ENCODE assay signal across 8 cellular contexts in genomic region chr10:113093188-113094113, GRCh38.
DNase-seq lines count a peak whose midpoint lies in the region; ATAC-seq and TF ChIP-seq lines count a peak whose summit lies in the region.

No MANE protein-coding gene starts in this region.

- CTCF ChIA-PET in A673 (lab: Charles Lee) = no interaction called here

- no peaks in the 10 kb centered on the region for H3K36me3 ChIP-seq in A673 (ENCODE audit: insufficient read depth, low read length, poor library complexity, severe bottlenecking)
- H3K36me3 ChIP-seq in thyroid gland = peaks cover 0 to 4% of the 10 kb centered on the region in 2 donors

- H3K4me3 ChIP-seq in A673 (ENCODE audit: low read depth, low read length, poor library complexity, severe bottlenecking) = no peak overlapping the region
- no peak overlapping the region for H3K4me3 ChIP-seq in thyroid gland (replicated peaks in 1 of 3)

- no peak for TF ChIP-seq CTCF in A673 (conservative IDR thresholded peaks at IDR 0.05; ENCODE audit: low read depth, low read length)
- no peak for TF ChIP-seq CTCF in foreskin keratinocyte (conservative IDR thresholded peaks at IDR 0.05)
- no peak for TF ChIP-seq CTCF in thyroid gland (IDR thresholded peaks at IDR 0.05)

- ATAC-seq in GM21619 (IDR thresholded peaks at IDR 0.05; ENCODE audit: unreplicated experiment) = peak; percentile 68
- peak; percentile 95 for ATAC-seq in foreskin keratinocyte
- ATAC-seq in HG02623 (IDR thresholded peaks at IDR 0.05; ENCODE audit: unreplicated experiment) = no peak

- no peak overlapping the region for H3K27ac ChIP-seq in A673 (ENCODE audit: low read depth, low read length, poor library complexity, severe bottlenecking)
- H3K27ac ChIP-seq in foreskin keratinocyte = no peak overlapping the region
- H3K27ac ChIP-seq in thyroid gland = no peak overlapping the region

- DNase-seq in A673 (ENCODE audit: low spot score) (peak; percentile 42), NCI-H748 treated with DMSO at 0.1 percent for 48 hours (lab: John Stamatoyannopoulos, UW) (peak; percentile 25), foreskin keratinocyte (peak; percentile 70 to 79), NCI-H524 treated with DMSO at 0.1 percent for 48 hours (lab: John Stamatoyannopoulos, UW) (no peak), thyroid gland (no peak), T-helper 9 cell (no peak)

- H3K4me1 ChIP-seq in A673 (ENCODE audit: insufficient read depth, low read length, poor library complexity, severe bottlenecking) (peaks cover 36% of the 10 kb centered on the region), foreskin keratinocyte (peaks cover 17% of the 10 kb centered on the region), thyroid gland (no peaks in the 10 kb centered on the region)

- TF ChIP-seq POLR2A in thyroid gland (IDR thresholded peaks at IDR 0.05) = no peak

- POLR2A ChIA-PET in A673 (lab: Charles Lee; ENCODE audit: low non-redundant PET) = interaction anchor here (0.5 kb wide), 1 partner anchor 954 kb away, joined by 8 read pairs; no protein-coding TSS in a partner anchor

- intact Hi-C loops in A673 (cut with micrococcal nuclease; ENCODE audit: unreplicated experiment) = loop anchor here (10.0 kb wide), 1 partner anchor 719 kb away; the partner anchor contains the start of gene ACSL5
- intact Hi-C loops in thyroid gland (cut with DNase I) = no loop called here

- WGBS in thyroid gland, 2 donors = 82 to 86% methylated on average over 10 of the region's 10 CpGs

- BruUV-seq in A673 (replicated peaks; lab: Mats Ljungman, UMichigan) = no TSS peak

- H3K27me3 ChIP-seq in A673 (replicated peaks; ENCODE audit: insufficient read depth, low read depth, low read length, poor library complexity) = no peaks in the 10 kb centered on the region
- H3K27me3 ChIP-seq in foreskin keratinocyte = no peaks in the 10 kb centered on the region
- H3K27me3 ChIP-seq in thyroid gland = no peaks in the 10 kb centered on the region

- H3K9me3 ChIP-seq in A673 (ENCODE audit: low read depth, low read length, poor library complexity, severe bottlenecking) = no peaks in the 10 kb centered on the region
- no peaks in the 10 kb centered on the region for H3K9me3 ChIP-seq in thyroid gland

Comparison
In these comparisons a context has a peak if more than half of its experiments do, and no peak if none do; other contexts are left out.
1. DNase-seq: peak in A673 (single experiment), NCI-H748 treated with DMSO at 0.1 percent for 48 hours (single experiment) and foreskin keratinocyte (2 of 2); none in NCI-H524 treated with DMSO at 0.1 percent for 48 hours (single experiment), thyroid gland (0 of 2) and T-helper 9 cell (single experiment).